In genomic region chr6:138086573-138087196, GRCh38 we compare ENCODE assay signal across 1 cellular context.
TF ChIP-seq lines count a peak whose summit lies in the region.

No MANE protein-coding gene starts in this region.

TF ChIP-seq in HEK293, 187 proteins besides CTCF, POLR2A, EP300 and RAD21 (continued from another document):
- TF ChIP-seq ZNF610 (tag by site-specific recombination; IDR thresholded peaks at IDR 0.05; ENCODE audit: borderline replicate concordance) (no peak), ZNF10 (tag by site-specific recombination; IDR thresholded peaks at IDR 0.05) (peak; percentile 91)
